8 cellular contexts compared by ENCODE assay signal in the genomic region with DNA sequence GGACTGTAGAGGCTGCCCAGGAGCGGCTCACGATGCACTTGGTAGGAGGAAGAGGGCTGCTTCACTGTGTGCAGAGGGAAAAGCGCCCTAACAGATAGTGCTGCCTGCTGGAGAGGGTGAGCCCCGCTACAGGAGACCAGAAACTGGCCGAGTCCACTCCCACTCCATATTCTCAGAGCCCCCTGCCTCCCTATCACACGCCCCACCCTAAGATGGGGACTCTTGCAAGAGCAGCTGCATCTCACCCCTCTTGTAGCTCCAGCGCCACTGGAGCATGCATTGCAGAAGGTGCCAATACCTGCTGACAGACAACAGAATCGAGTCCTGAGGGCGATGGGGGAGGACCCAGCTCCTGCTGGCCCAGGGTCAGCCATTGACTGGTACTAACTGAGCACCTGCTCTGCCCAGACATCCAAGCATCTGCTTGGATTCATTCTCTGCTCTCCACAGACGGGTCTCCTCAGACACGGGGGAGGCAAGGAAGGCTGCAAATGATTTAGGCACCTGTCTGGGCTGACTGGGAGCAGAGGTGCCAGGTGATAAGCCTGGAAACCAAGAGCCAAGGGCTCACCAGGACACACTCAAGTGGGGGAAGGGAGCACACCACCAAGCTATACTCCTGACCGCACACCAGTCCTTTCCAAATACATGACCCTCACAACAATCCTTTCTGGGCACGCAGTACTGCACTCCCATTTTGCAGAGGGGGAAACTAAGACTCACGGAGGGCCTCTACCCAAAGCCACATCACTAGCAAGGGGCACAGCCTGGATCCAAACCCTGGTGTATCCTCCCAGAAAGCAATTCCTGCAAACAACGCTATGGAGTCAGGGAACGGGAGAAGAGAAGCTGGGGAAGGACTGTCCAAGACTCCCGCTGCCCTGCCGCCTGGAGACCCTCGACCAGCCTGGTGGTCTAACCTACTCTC. TPM values are rescaled to one million over a fixed set of nuclear protein-coding genes. Genes with fewer than 3 reads are reported as not detected.
A peak's percentile ranks its signal among the peaks of the same experiment; 100 is the strongest.
DNase-seq lines count a peak whose midpoint lies in the region; ATAC-seq and TF ChIP-seq lines count a peak whose summit lies in the region.

No MANE protein-coding gene starts in this region.

- no peak for ATAC-seq in left cardiac atrium

- no peaks in the 10 kb centered on the region for H3K36me3 ChIP-seq in right atrium auricular region

- peaks cover 0 to 2% (median 0%) of the 10 kb centered on the region in 5 experiments for H3K9me3 Mint-ChIP-seq in brain
- H3K9me3 Mint-ChIP-seq in mesothelial cell of epicardium, result no peaks in the 10 kb centered on the region

- TF ChIP-seq CTCF in right atrium auricular region (IDR thresholded peaks at IDR 0.05) (no peak), brain (conservative IDR thresholded peaks at IDR 0.05) (no peak), mesothelial cell of epicardium (IDR thresholded peaks at IDR 0.05; ENCODE audit: unreplicated experiment) (no peak)

- peaks cover 0 to 60% of the 10 kb centered on the region in 2 donors for H3K4me1 ChIP-seq in right atrium auricular region

- no peaks in the 10 kb centered on the region for H3K27me3 Mint-ChIP-seq in brain
- no peaks in the 10 kb centered on the region for H3K27me3 Mint-ChIP-seq in mesothelial cell of epicardium (ENCODE audit: low read depth)

- DNase-seq in right atrium auricular region (ENCODE audit: low spot score) (no peak), left cardiac atrium (no peak), mesothelial cell of epicardium (ENCODE audit: low spot score in 2 of 2, unreplicated experiment in 2 of 2) (no peak), kidney tubule cell (ENCODE audit: low spot score) (no peak), nucleus accumbens (lab: John Stamatoyannopoulos, UW) (no peak), SKM-1 treated with dmso at 0.1 percent for 144 hours (lab: John Stamatoyannopoulos, UW; ENCODE audit: unreplicated experiment) (no peak), NCI-H526 treated with DMSO at 0.1 percent for 48 hours (lab: John Stamatoyannopoulos, UW) (no peak)

- peak overlapping the region; percentile 85 to 95 (median 92) for H3K4me3 Mint-ChIP-seq in brain
- H3K4me3 Mint-ChIP-seq in mesothelial cell of epicardium, result peak overlapping the region; percentile 90

- H3K4me3 ChIP-seq in right atrium auricular region, result peak overlapping the region; percentile 70 to 99

- peak overlapping the region; percentile 100 for H3K27ac ChIP-seq in right atrium auricular region

- H3K36me3 Mint-ChIP-seq in brain, result no peaks in the 10 kb centered on the region
- no peaks in the 10 kb centered on the region for H3K36me3 Mint-ChIP-seq in mesothelial cell of epicardium

- H3K27ac Mint-ChIP-seq in brain (peak overlapping the region; percentile 70 to 90 (median 79)), mesothelial cell of epicardium (peak overlapping the region; percentile 81)

- no peaks in the 10 kb centered on the region for H3K9me3 ChIP-seq in right atrium auricular region

- intact Hi-C loops in left cardiac atrium (cut with DNase I), result no loop called here

- peaks cover 56% of the 10 kb centered on the region for H3K4me1 Mint-ChIP-seq in brain
- H3K4me1 Mint-ChIP-seq in mesothelial cell of epicardium, result peaks cover 33% of the 10 kb centered on the region

- no peaks in the 10 kb centered on the region for H3K27me3 ChIP-seq in right atrium auricular region

RNA-seq across cellular contexts. Expression of a gene that starts 1.6 kb away (rescaled TPM):
- total RNA-seq in right atrium auricular region (10 to 100 TPM; 32.2 to 40.4 TPM), left cardiac atrium (10 to 100 TPM; 31.0 to 36.6 TPM), mesothelial cell of epicardium (29.4 to 30.4 TPM (median 30.2 TPM) in 3 replicates)
- polyA plus RNA-seq in brain (ENCODE audit: insufficient read depth, low read depth, low replicate concordance), result 61.0 TPM
